In the genomic region with DNA sequence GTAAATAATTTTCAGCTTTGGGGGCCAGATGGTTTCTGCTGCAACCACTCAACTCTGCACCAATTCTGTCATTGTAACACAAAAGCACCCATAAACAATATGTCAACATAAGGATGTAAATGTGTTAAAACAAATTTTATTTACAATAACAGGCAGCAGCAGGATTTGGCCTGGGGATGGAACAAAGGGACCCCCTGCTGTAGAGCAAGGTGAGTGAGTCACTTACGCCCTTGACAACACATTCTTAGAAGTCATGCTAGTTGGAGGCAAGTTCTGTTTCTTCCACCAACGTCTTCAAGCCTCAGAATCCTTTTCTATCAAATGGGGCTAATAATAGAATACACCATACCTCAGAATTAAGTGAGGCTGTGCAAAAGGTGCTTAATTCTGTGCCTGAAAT, we compare ENCODE assay signal across 1 cellular context.
TF ChIP-seq lines count a peak whose summit lies in the region.

No MANE protein-coding gene starts in this region.

TF ChIP-seq in H1, 55 proteins besides CTCF, POLR2A, EP300 and RAD21:
- 0 out of 2 replicates have a peak, but pooled peaks have one; percentile 32 for TF ChIP-seq JUN (IDR thresholded peaks at IDR 0.05; ENCODE audit: low read depth, low read length)
- TF ChIP-seq TCF12 (IDR thresholded peaks at IDR 0.05; ENCODE audit: low read depth, low read length): no peak
- TF ChIP-seq NRF1 (IDR thresholded peaks at IDR 0.05; ENCODE audit: low read depth, low read length): no peak
- TF ChIP-seq JUND (IDR thresholded peaks at IDR 0.05; ENCODE audit: low read length): peak; percentile 86
